ENCODE assay signal across 24 cellular contexts in the genomic region with DNA sequence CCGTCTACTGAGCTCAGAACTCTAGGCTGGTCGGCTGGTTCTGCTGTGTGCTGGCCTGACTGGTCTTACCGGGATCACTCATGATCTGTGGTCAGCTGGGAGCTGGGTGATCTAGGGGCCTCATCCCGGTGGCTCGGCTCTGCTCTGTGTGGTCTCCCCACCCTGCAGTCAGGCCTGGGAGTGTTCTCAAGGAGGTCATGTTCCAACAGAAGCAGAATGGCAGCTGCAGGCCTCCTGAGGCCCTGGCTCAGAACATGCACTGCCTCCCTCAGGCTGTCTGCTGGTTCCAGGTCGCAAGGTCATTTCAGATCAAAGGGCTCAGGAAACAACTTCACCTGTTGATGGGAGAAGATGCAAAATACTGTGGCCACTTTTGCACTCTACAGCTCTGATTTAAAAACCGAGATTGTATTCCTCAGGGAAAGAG.
"Had no signal": no experiment of that assay in that cellular context is flagged by ENCODE, and none has a peak within 500 bp of the region (broad histone marks: within the 10 kb centered on the region; RNA-seq: fewer than 3 reads in every experiment).

No MANE protein-coding gene starts in this region.

- H3K4me3 ChIP-seq: ascending aorta, body of pancreas had no signal

- ATAC-seq: activated naive CD4-positive, alpha-beta T cell treated with anti-CD3 and anti-CD28 coated beads, Interleukin-2, amount 50 U/mL, for 72 hours; activated naive CD8-positive, alpha-beta T cell treated with anti-CD3 and anti-CD28 coated beads, Interleukin-2, amount 50 U/mL, for 24 hours; activated T-cell treated with anti-CD3 and anti-CD28 coated beads, Interleukin-2, amount 50 U/mL, for 4 hours; body of pancreas; T-helper 17 cell had no signal

- DNase-seq: activated CD4-positive, alpha-beta memory T cell treated with anti-CD3 and anti-CD28 coated beads for 36 hours; activated CD4-positive, alpha-beta T cell treated with anti-CD3 and anti-CD28 coated beads, Interleukin-2, amount 10 ng/mL, durations not matched to agents 7 days and 5 days; activated CD4-positive, CD25-positive, alpha-beta regulatory T cell; activated CD8-positive, alpha-beta memory T cell treated with anti-CD3 and anti-CD28 coated beads for 24 hours; activated effector memory CD4-positive, alpha-beta T cell treated with anti-CD3 and anti-CD28 coated beads, Interleukin-2, amount 50 U/mL, for 16 hours; activated naive CD4-positive, alpha-beta T cell treated with Interleukin-2 at 50 U/mL for 16 hours; activated naive CD8-positive, alpha-beta T cell treated with anti-CD3 and anti-CD28 coated beads, Interleukin-2, amount 50 U/mL, for 24 hours; activated T-cell treated with anti-CD3 and anti-CD28 coated beads, Interleukin-2, amount 50 U/mL, for 4 hours; amniotic stem cell; body of pancreas; NCI-H1092; NCI-H1417; NCI-H2029 treated with DMSO at 0.1 percent for 48 hours; NCI-H446; NCI-H524; SHP77 treated with DMSO at 0.1 percent for 48 hours; T-helper 17 cell; T1000 had no signal

- H3K4me1 ChIP-seq: body of pancreas had no signal

- FAIRE-seq: bronchial epithelial cell, RCC 7860, TTC549 had no signal

- H3K9me3 ChIP-seq: ascending aorta, body of pancreas had no signal

- H3K27ac ChIP-seq: ascending aorta, body of pancreas, KMS-11 had no signal

- H3K9ac ChIP-seq: KMS-11 had no signal

- H3K4me2 ChIP-seq: KMS-11 had no signal

- H3K27me3 ChIP-seq: ascending aorta, body of pancreas had no signal

- H3K36me3 ChIP-seq: ascending aorta had no signal
